ENCODE assay signal across 26 cellular contexts in the genomic region with DNA sequence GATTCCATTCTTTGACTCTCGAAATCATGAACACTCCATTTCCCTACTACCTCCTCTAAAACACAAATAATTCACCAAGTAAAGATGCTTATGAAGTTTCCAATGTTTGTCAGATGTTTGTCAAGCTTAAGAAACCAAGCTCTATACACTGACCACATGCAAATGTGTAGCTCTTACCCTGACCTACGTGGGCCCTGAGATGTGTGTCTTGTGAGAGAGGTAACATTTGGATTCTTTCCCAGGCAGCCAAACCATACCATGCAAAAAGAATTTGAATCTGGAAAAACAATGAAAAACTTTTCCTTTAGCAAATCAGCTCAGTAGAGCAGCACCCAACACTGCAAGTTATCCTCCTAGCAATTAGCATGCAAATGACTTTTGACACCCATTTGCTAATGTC.
"Had no signal": no experiment of that assay in that cellular context is flagged by ENCODE, and none has a peak within 500 bp of the region (broad histone marks: within the 10 kb centered on the region; RNA-seq: fewer than 3 reads in every experiment).

No MANE protein-coding gene starts in this region.

- H3K27me3 ChIP-seq: breast epithelium had no signal

- H3K9me3 ChIP-seq: breast epithelium had no signal

- H3K4me1 ChIP-seq: breast epithelium had no signal

- H3K36me3 ChIP-seq: breast epithelium had no signal

- H3K4me3 ChIP-seq: breast epithelium, SK-N-MC had no signal

- H3K27ac ChIP-seq: breast epithelium, SK-N-MC had no signal

- ATAC-seq: activated CD8-positive, alpha-beta memory T cell treated with anti-CD3 and anti-CD28 coated beads, Interleukin-2, amount 10 ng/mL, durations not matched to agents 7 days and 5 days; Panc1; Right ventricle myocardium inferior; T-cell had no signal

- DNase-seq: activated B cell treated with CpG ODN at 0.5 μM for 24 hours; activated CD4-positive, alpha-beta T cell treated with anti-CD3 and anti-CD28 coated beads for 1 hour; activated CD4-positive, alpha-beta T cell treated with anti-CD3 and anti-CD28 coated beads, Interleukin-2, amount 10 ng/mL, durations not matched to agents 24 days and 14 days; activated CD4-positive, alpha-beta T cell treated with anti-CD3 and anti-CD28 coated beads, Interleukin-2, amount 50 U/mL, for 48 hours; activated CD8-positive, alpha-beta memory T cell treated with anti-CD3 and anti-CD28 coated beads, Interleukin-2, amount 10 ng/mL, durations not matched to agents 7 days and 5 days; activated effector memory CD4-positive, alpha-beta T cell treated with Interleukin-2 at 50 U/mL for 16 hours; activated naive CD4-positive, alpha-beta T cell; activated T-cell treated with anti-CD3 and anti-CD28 coated beads, Interleukin-2, amount 50 U/mL, for 24 hours; aorta; caudate nucleus; MM.1S; NCI-H1105; NCI-H1436; NCI-H187; NCI-H2081; NCI-H446; NCI-H524 treated with DMSO at 0.1 percent for 48 hours; NCI-H748 treated with DMSO at 0.1 percent for 48 hours; RPMI8226; T-cell; T-helper 2 cell; T1000 had no signal
